Comparison of ENCODE assay signal across 31 cellular contexts in the genomic region with DNA sequence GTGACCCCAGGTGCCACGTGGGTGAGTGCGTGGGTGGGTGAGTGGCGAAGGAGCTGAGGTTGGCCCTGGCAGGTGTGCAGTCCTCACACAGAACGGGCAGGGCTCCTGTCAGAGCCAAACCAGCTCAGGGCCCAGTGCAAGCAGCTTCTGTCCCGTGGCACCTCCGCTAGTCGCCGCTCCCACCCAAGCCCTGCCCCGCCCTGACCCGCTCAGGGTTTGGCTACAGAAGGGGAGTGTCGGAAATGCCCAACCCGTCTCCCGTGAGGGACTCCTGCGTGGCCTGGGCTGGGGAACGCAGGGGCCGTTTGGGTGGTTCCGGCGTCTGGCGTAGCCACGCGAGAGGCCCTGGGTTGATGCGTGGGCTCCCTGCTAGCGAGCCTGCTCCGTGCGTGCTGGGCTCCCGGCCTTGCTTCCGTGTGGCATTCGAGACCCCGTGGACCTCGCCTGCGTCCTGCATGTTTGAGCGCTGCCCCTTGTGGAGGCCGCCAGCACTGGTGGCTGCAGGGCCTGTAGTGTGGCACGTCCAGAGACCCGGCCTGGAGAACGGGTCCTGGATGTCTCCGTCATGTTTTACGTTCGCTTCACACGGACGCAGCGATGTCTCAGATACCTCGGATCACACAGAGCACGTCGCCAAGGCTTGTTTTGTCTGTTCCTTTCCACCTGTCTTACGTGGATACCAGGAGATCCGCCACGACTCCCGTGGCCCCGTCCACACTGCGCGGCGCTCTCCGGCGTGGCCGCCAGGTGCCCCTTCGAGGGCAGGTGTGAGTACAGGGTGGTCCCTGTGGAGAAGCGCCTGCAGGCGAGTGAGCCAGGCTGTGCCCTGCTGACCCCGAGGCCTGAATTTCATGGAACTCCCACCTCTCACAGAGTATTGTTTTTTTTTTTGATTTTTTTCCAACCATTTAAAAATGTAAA. TPM values are rescaled to one million over a fixed set of nuclear protein-coding genes. Genes with fewer than 3 reads are reported as not detected.
DNase-seq lines count a peak whose midpoint lies in the region; ATAC-seq and TF ChIP-seq lines count a peak whose summit lies in the region.
"Had no signal": no experiment of that assay in that cellular context is flagged by ENCODE, and none has a peak within 500 bp of the region (broad histone marks: within the 10 kb centered on the region; RNA-seq: fewer than 3 reads in every experiment).

No MANE protein-coding gene starts in this region.

- POLR2A ChIA-PET in BJ (lab: Charles Lee): no interaction called here
- POLR2A ChIA-PET in CD4-positive, alpha-beta T cell (lab: Charles Lee): no interaction called here

- H3K4me3 ChIP-seq in BJ (ENCODE audit: low read depth, low read length) (no peak overlapping the region), astrocyte of the spinal cord (ENCODE audit: low read depth, low read length) (no peak overlapping the region)
- H3K4me3 ChIP-seq: adrenal gland, mucosa of descending colon, prostate gland, testis had no signal

- ATAC-seq in HG03045 (IDR thresholded peaks at IDR 0.05; ENCODE audit: unreplicated experiment): no peak
- ATAC-seq in HG03378 (IDR thresholded peaks at IDR 0.05; ENCODE audit: unreplicated experiment): no peak
- no peak for ATAC-seq in CD4-positive, alpha-beta T cell (ENCODE audit: poor library complexity)
- ATAC-seq: activated CD8-positive, alpha-beta T cell treated with anti-CD3 and anti-CD28 coated beads, Interleukin-2, amount 10 ng/mL, durations not matched to agents 7 days and 5 days; foreskin keratinocyte; mucosa of descending colon; stimulated activated naive B cell treated with anti-CD40 and anti-IgM and Interleukin-4, amounts not matched to agents 10 μg/mL and 1 μg/mL and 100 μg/mL, for 72 hours had no signal

- H2BK12ac ChIP-seq in H9 (ENCODE audit: insufficient read length, low read depth, low read length): no peak overlapping the region

- no peak overlapping the region for H2BK20ac ChIP-seq in H9 (ENCODE audit: low read depth, low read length, poor library complexity, severe bottlenecking)

- H3K27me3 Mint-ChIP-seq in H9 (ENCODE audit: low read depth): no peaks in the 10 kb centered on the region
- no peaks in the 10 kb centered on the region for H3K27me3 Mint-ChIP-seq in CD4-positive, alpha-beta T cell
- H3K27me3 Mint-ChIP-seq: CD8-positive, alpha-beta memory T cell; stimulated activated naive B cell treated with anti-CD40 and anti-IgM and Interleukin-4, amounts not matched to agents 10 μg/mL and 1 μg/mL and 100 μg/mL, for 72 hours had no signal

- intact Hi-C loops in CD4-positive, alpha-beta T cell (cut with DNase I, micrococcal nuclease): no loop called here

- H3K23ac ChIP-seq in H9 (ENCODE audit: insufficient read length, low read depth, low read length): no peak overlapping the region

- H2AFZ ChIP-seq in H9 (ENCODE audit: low read length): no peak overlapping the region

- H3K27me3 ChIP-seq in BJ (ENCODE audit: control insufficient read depth, insufficient read depth, low read length) (no peaks in the 10 kb centered on the region), H9 (ENCODE audit: insufficient read depth, low read length) (no peaks in the 10 kb centered on the region)
- H3K27me3 ChIP-seq in CD4-positive, alpha-beta T cell (ENCODE audit: control insufficient read depth, insufficient read depth, low read length): no peaks in the 10 kb centered on the region
- H3K27me3 ChIP-seq: adrenal gland, foreskin keratinocyte, testis had no signal

- H3K4me2 ChIP-seq in H9 (ENCODE audit: insufficient read depth, insufficient read length, low read length): no peak overlapping the region

- H2BK15ac ChIP-seq in H9 (ENCODE audit: low read depth, low read length): no peak overlapping the region

- no peak overlapping the region for H3K4ac ChIP-seq in H9 (ENCODE audit: low read depth, low read length)

- H3K9ac ChIP-seq in H9 (ENCODE audit: extremely low read depth, insufficient read length, low read length): no peak overlapping the region

- no peaks in the 10 kb centered on the region for H3K4me1 ChIP-seq in H9 (ENCODE audit: insufficient read depth, low read length)
- H3K4me1 ChIP-seq: foreskin keratinocyte had no signal

- H3K4me1 Mint-ChIP-seq in H9: no peaks in the 10 kb centered on the region
- no peaks in the 10 kb centered on the region for H3K4me1 Mint-ChIP-seq in CD4-positive, alpha-beta T cell (ENCODE audit: low read depth)
- H3K4me1 Mint-ChIP-seq: stimulated activated naive B cell treated with anti-CD40 and anti-IgM and Interleukin-4, amounts not matched to agents 10 μg/mL and 1 μg/mL and 100 μg/mL, for 72 hours had no signal

- no peaks in the 10 kb centered on the region for H3K9me3 Mint-ChIP-seq in H9
- no peaks in the 10 kb centered on the region for H3K9me3 Mint-ChIP-seq in CD4-positive, alpha-beta T cell
- H3K9me3 Mint-ChIP-seq: CD8-positive, alpha-beta memory T cell; stimulated activated naive B cell treated with anti-CD40 and anti-IgM and Interleukin-4, amounts not matched to agents 10 μg/mL and 1 μg/mL and 100 μg/mL, for 72 hours had no signal

- TF ChIP-seq CTCF in BJ (IDR thresholded peaks at IDR 0.05; ENCODE audit: insufficient read depth, low read depth, low read length): peak; percentile 13; the same call in 1 of the 2 replicates
- TF ChIP-seq CTCF in H9 (conservative IDR thresholded peaks at IDR 0.05): peak; percentile 45
- peak; percentile 21 for TF ChIP-seq CTCF in astrocyte of the spinal cord (IDR thresholded peaks at IDR 0.05; ENCODE audit: low read depth, low read length)
- TF ChIP-seq CTCF in CD4-positive, alpha-beta T cell (IDR thresholded peaks at IDR 0.05): no peak

- no peaks in the 10 kb centered on the region for H3K9me3 ChIP-seq in H9 (ENCODE audit: control insufficient read depth, low read depth, low read length)
- no peaks in the 10 kb centered on the region for H3K9me3 ChIP-seq in CD4-positive, alpha-beta T cell (ENCODE audit: control insufficient read depth, low read length)
- H3K9me3 ChIP-seq: adrenal gland, mucosa of descending colon, prostate gland, testis had no signal

- H3K14ac ChIP-seq in H9 (ENCODE audit: insufficient read depth, low read length): no peak overlapping the region

- no peak overlapping the region for H2AK5ac ChIP-seq in H9 (ENCODE audit: insufficient read length, low read length)

- H3K23me2 ChIP-seq in H9 (ENCODE audit: insufficient read length, low read depth, low read length, poor library complexity, severe bottlenecking): no peaks in the 10 kb centered on the region

- peaks cover 19% of the 10 kb centered on the region for H3K36me3 ChIP-seq in BJ (ENCODE audit: control insufficient read depth, insufficient read depth, low read length)
- H3K36me3 ChIP-seq: adrenal gland, prostate gland had no signal

- in situ Hi-C loops in astrocyte of the spinal cord (cut with HindIII; ENCODE audit: low sequenced_read_pairs): no loop called here

- H3K4me3 Mint-ChIP-seq in H9: no peak overlapping the region
- no peak overlapping the region for H3K4me3 Mint-ChIP-seq in CD4-positive, alpha-beta T cell
- H3K4me3 Mint-ChIP-seq: activated CD8-positive, alpha-beta T cell treated with anti-CD3 and anti-CD28 coated beads, Interleukin-2, amount 10 ng/mL, durations not matched to agents 7 days and 5 days; CD8-positive, alpha-beta memory T cell; stimulated activated naive B cell treated with anti-CD40 and anti-IgM and Interleukin-4, amounts not matched to agents 10 μg/mL and 1 μg/mL and 100 μg/mL, for 72 hours had no signal

- H3K56ac ChIP-seq in H9 (ENCODE audit: insufficient read length, low read depth, low read length): no peak overlapping the region

- no peaks in the 10 kb centered on the region for H4K20me1 ChIP-seq in H9 (ENCODE audit: control insufficient read depth, insufficient read depth, insufficient read length)

- CTCF ChIA-PET in BJ (lab: Yijun Ruan, JAX): interaction anchor here (1.2 kb wide), 1 partner anchor 11 kb away, joined by 3 read pairs; no protein-coding TSS in a partner anchor
- CTCF ChIA-PET in CD4-positive, alpha-beta T cell (lab: Charles Lee): no interaction called here

- H4K5ac ChIP-seq in H9 (ENCODE audit: insufficient read length, low read depth, low read length): no peak overlapping the region

- no peak overlapping the region for H3K18ac ChIP-seq in H9 (ENCODE audit: insufficient read length, low read depth, low read length)

- H3K27ac ChIP-seq in H9 (ENCODE audit: insufficient read length, low read depth, low read length): no peak overlapping the region
- H3K27ac ChIP-seq in CD4-positive, alpha-beta T cell (ENCODE audit: low read depth, low read length): no peak overlapping the region
- H3K27ac ChIP-seq: adrenal gland, foreskin keratinocyte, prostate gland, testis had no signal

- H2BK120ac ChIP-seq in H9 (ENCODE audit: low read depth, low read length, poor library complexity, severe bottlenecking): no peak overlapping the region

- peaks cover 3 to 15% (median 6%) of the 10 kb centered on the region in 3 experiments; a peak in 6 of 7 replicates for H3K36me3 Mint-ChIP-seq in H9 (ENCODE audit: insufficient read depth in 1 of 3, low read depth in 3 of 3)
- peaks cover 4% of the 10 kb centered on the region for H3K36me3 Mint-ChIP-seq in CD4-positive, alpha-beta T cell (ENCODE audit: low read depth)

- H3K27ac Mint-ChIP-seq in H9: no peak overlapping the region; a peak in 1 of 7 replicates
- H3K27ac Mint-ChIP-seq in CD4-positive, alpha-beta T cell: no peak overlapping the region
- H3K27ac Mint-ChIP-seq: activated CD8-positive, alpha-beta T cell treated with anti-CD3 and anti-CD28 coated beads, Interleukin-2, amount 10 ng/mL, durations not matched to agents 7 days and 5 days; stimulated activated naive B cell treated with anti-CD40 and anti-IgM and Interleukin-4, amounts not matched to agents 10 μg/mL and 1 μg/mL and 100 μg/mL, for 72 hours had no signal

- H4K8ac ChIP-seq in H9 (replicated peaks; ENCODE audit: insufficient read length, low read depth, low read length): no peak overlapping the region

- no peak overlapping the region for H2BK5ac ChIP-seq in H9 (ENCODE audit: insufficient read length, low read length)

- H3T11ph ChIP-seq in H9 (ENCODE audit: low read length): no peak overlapping the region

- no peak overlapping the region for H4K91ac ChIP-seq in H9 (ENCODE audit: insufficient read length, low read depth, low read length)

- H3K79me2 ChIP-seq in H9 (ENCODE audit: insufficient read depth, low read length): no peaks in the 10 kb centered on the region; the same call in 1 of the 2 replicates

- WGBS in H9 (ENCODE audit: extremely low coverage, insufficient read length, low lambda C conversion rate): no CpG with 5 or more reads among the region's 60 CpGs

- no peaks in the 10 kb centered on the region for H3K79me1 ChIP-seq in H9 (ENCODE audit: insufficient read depth, low read depth, low read length, poor library complexity, severe bottlenecking)

- DNase-seq in BJ (ENCODE audit: low read depth) (no peak), H9 (no peak), astrocyte of the spinal cord (ENCODE audit: low read depth, low spot score) (no peak), iPS-NIHi11 (ENCODE audit: low spot score) (peak; percentile 74), GM19240 (ENCODE audit: insufficient read length, low spot score) (no peak)
- DNase-seq in CD4-positive, alpha-beta T cell: no peak
- DNase-seq: activated CD4-positive, alpha-beta T cell treated with anti-CD3 and anti-CD28 coated beads for 1 hour; activated CD8-positive, alpha-beta T cell treated with anti-CD3 and anti-CD28 coated beads, Interleukin-2, amount 10 ng/mL, durations not matched to agents 7 days and 5 days; activated naive CD4-positive, alpha-beta T cell; adrenal gland; CD8-positive, alpha-beta memory T cell; DMS53; foreskin keratinocyte; GOT3; hippocampal formation; islet precursor cell; mucosa of descending colon; NCI-H1694; NCI-H2171; NCI-H526 treated with DMSO at 0.1 percent for 48 hours; SHP77; stimulated activated CD4-positive, alpha-beta T cell treated with anti-CD3 and anti-CD28 coated beads, Interleukin-2, amount 100 ng/mL, for 48 hours; stimulated activated naive B cell treated with anti-CD40 and anti-IgM and Interleukin-4, amounts not matched to agents 10 μg/mL and 1 μg/mL and 100 μg/mL, for 72 hours; testis had no signal

RNA-seq across cellular contexts. Expression of gene CAPN15, which starts 10.2 kb away (rescaled TPM):
- polyA plus RNA-seq in BJ (2011; rRNA removed): 8.4 and 12.9 TPM in 2 replicates
- polyA minus RNA-seq in BJ (2011; rRNA and poly(A)+ RNA removed): 6.6 and 11.6 TPM in 2 replicates
- total RNA-seq in H9 (2021): 71.2 and 76.4 TPM in 2 replicates
- 10 to 100 TPM; 35.5 to 36.9 TPM for total RNA-seq in CD4-positive, alpha-beta T cell

RNA-seq across cellular contexts. Expression of gene PRR35, which starts 22.5 kb away (rescaled TPM):
- not detected in 2 replicates for polyA plus RNA-seq in BJ (2011; rRNA removed)
- not detected in 2 replicates for polyA minus RNA-seq in BJ (2011; rRNA and poly(A)+ RNA removed)
- 0.33 and 0.50 TPM in 2 replicates for total RNA-seq in H9 (2021)
- total RNA-seq in CD4-positive, alpha-beta T cell: not detected
- total RNA-seq: activated CD8-positive, alpha-beta T cell treated with anti-CD3 and anti-CD28 coated beads, Interleukin-2, amount 10 ng/mL, durations not matched to agents 7 days and 5 days; adrenal gland; bronchial epithelial cell; CD8-positive, alpha-beta memory T cell; dermis microvascular lymphatic vessel endothelial cell; foreskin keratinocyte; HT-29; lower leg skin; mucosa of descending colon had no signal
- polyA plus RNA-seq: adrenal gland; CD8-positive, alpha-beta memory T cell; foreskin keratinocyte had no signal

RNA-seq across cellular contexts. Expression of gene NHLRC4, which starts 29.1 kb away (rescaled TPM):
- polyA plus RNA-seq in BJ (2011; rRNA removed): 0.31 and 0.66 TPM in 2 replicates
- polyA minus RNA-seq in BJ (2011; rRNA and poly(A)+ RNA removed): 0.15 and 0.24 TPM in 2 replicates
- 0.26 and 0.42 TPM in 2 replicates for total RNA-seq in H9 (2021)
- total RNA-seq in CD4-positive, alpha-beta T cell: under 1 TPM; 0.45 to 0.55 TPM

RNA-seq across cellular contexts. Expression of gene PIGQ, which starts 32.1 kb away (rescaled TPM):
- polyA plus RNA-seq in BJ (2011; rRNA removed): 15.4 and 26.6 TPM in 2 replicates
- polyA minus RNA-seq in BJ (2011; rRNA and poly(A)+ RNA removed): 16.2 and 27.6 TPM in 2 replicates
- 58.0 and 65.5 TPM in 2 replicates for total RNA-seq in H9 (2021)
- 10 to 100 TPM; 22.8 to 27.0 TPM for total RNA-seq in CD4-positive, alpha-beta T cell

RNA-seq across cellular contexts. Expression of gene RAB40C, which starts 52.2 kb away (rescaled TPM):
- 6.5 and 7.6 TPM in 2 replicates for polyA plus RNA-seq in BJ (2011; rRNA removed)
- polyA minus RNA-seq in BJ (2011; rRNA and poly(A)+ RNA removed): 6.9 and 7.0 TPM in 2 replicates
- 19.1 and 20.4 TPM in 2 replicates for total RNA-seq in H9 (2021)
- total RNA-seq in CD4-positive, alpha-beta T cell: 1 to 10 TPM; 8.9 to 9.5 TPM
